ENCODE assay signal across 17 cellular contexts in genomic region chr7:46680147-46680546, GRCh38.
DNase-seq lines count a peak whose midpoint lies in the region; ATAC-seq, FAIRE-seq and TF ChIP-seq lines count a peak whose summit lies in the region.
"Had no signal": no experiment of that assay in that cellular context is flagged by ENCODE, and none has a peak within 500 bp of the region (broad histone marks: within the 10 kb centered on the region; RNA-seq: fewer than 3 reads in every experiment).

No MANE protein-coding gene starts in this region.

- H4K20me1 ChIP-seq in HepG2 (ENCODE audit: insufficient read depth, low read length): no peaks in the 10 kb centered on the region
- H4K20me1 ChIP-seq in Karpas-422 (ENCODE audit: insufficient read depth, low read depth, low read length): no peaks in the 10 kb centered on the region

- POLR2A ChIA-PET in HepG2 (lab: Yijun Ruan, JAX): no interaction called here

- no peaks in the 10 kb centered on the region for H3K9me2 ChIP-seq in Karpas-422 (replicated peaks; ENCODE audit: insufficient read depth, low read length)

- H3K36me3 ChIP-seq in right lobe of liver (no peaks in the 10 kb centered on the region), HepG2 (replicated peaks in 1 of 2; ENCODE audit: control insufficient read depth in 1 of 2, insufficient read depth in 2 of 2, low read length in 2 of 2) (no peaks in the 10 kb centered on the region), bronchial epithelial cell (ENCODE audit: control insufficient read depth, insufficient read depth, low read length) (no peaks in the 10 kb centered on the region), Karpas-422 (ENCODE audit: insufficient read depth, low read length) (no peaks in the 10 kb centered on the region)

- TF ChIP-seq CTCF in right lobe of liver (IDR thresholded peaks at IDR 0.05) (no peak), HepG2 (CRISPR knock-in tag; IDR thresholded peaks at IDR 0.05) (no peak), bronchial epithelial cell (IDR thresholded peaks at IDR 0.05; ENCODE audit: insufficient read depth, low read length, severe bottlenecking) (no peak)

- 61% methylated on average over 7 of the region's 7 CpGs for WGBS in right lobe of liver (ENCODE audit: insufficient coverage, low coverage, low lambda C conversion rate, missing lambda C conversion rate)
- 51% methylated on average over 7 of the region's 7 CpGs for WGBS in HepG2 (ENCODE audit: low lambda C conversion rate)

- no peak for TF ChIP-seq RAD21 in HepG2 (CRISPR knock-in tag; IDR thresholded peaks at IDR 0.05)

- ATAC-seq in right lobe of liver: peak; percentile 55 to 87 (median 70)
- no peak for ATAC-seq in HepG2
- ATAC-seq in HG03439 (IDR thresholded peaks at IDR 0.05; ENCODE audit: unreplicated experiment): peak; percentile 73
- ATAC-seq: activated CD4-positive, CD25-positive, alpha-beta regulatory T cell treated with anti-CD3 and anti-CD28 coated beads, Interleukin-2, amount 50 U/mL, for 24 hours; mucosa of descending colon; T-cell had no signal

- TF ChIP-seq POLR2A in right lobe of liver (IDR thresholded peaks at IDR 0.05) (no peak), HepG2 (IDR thresholded peaks at IDR 0.05; ENCODE audit: insufficient read depth in 1 of 2, low read depth in 2 of 2, low read length in 2 of 2) (no peak)

- H3K79me2 ChIP-seq in HepG2 (ENCODE audit: insufficient read depth, low read length) (no peaks in the 10 kb centered on the region), Karpas-422 (ENCODE audit: low read length) (no peaks in the 10 kb centered on the region)

- H3K9ac ChIP-seq in HepG2 (ENCODE audit: insufficient read depth, low read depth, low read length) (no peak overlapping the region), Karpas-422 (ENCODE audit: low read length) (no peak overlapping the region)

- no peak overlapping the region for H3K4me3 ChIP-seq in right lobe of liver
- no peak overlapping the region for H3K4me3 ChIP-seq in HepG2 (replicated peaks in 1 of 3; ENCODE audit: insufficient read depth in 1 of 3, low read depth in 2 of 3, low read length in 3 of 3)
- H3K4me3 ChIP-seq in bronchial epithelial cell (ENCODE audit: low read depth, low read length): no peak overlapping the region
- H3K4me3 ChIP-seq in Karpas-422 (ENCODE audit: low read length): no peak overlapping the region
- H3K4me3 ChIP-seq: mucosa of descending colon had no signal

- H3K9me3 ChIP-seq in right lobe of liver (no peaks in the 10 kb centered on the region), HepG2 (ENCODE audit: low read length) (no peaks in the 10 kb centered on the region), Karpas-422 (ENCODE audit: low read length) (no peaks in the 10 kb centered on the region)
- H3K9me3 ChIP-seq: Caco-2, mucosa of descending colon had no signal

- CTCF ChIA-PET in HepG2 (lab: Yijun Ruan, JAX; ENCODE audit: low intra/inter-chr PET ratio, low total read pairs): no interaction called here

- H2AFZ ChIP-seq in HepG2 (ENCODE audit: low read length) (no peak overlapping the region), Karpas-422 (ENCODE audit: low read length) (no peak overlapping the region)

- TF ChIP-seq EP300 in HepG2 (IDR thresholded peaks at IDR 0.05; ENCODE audit: low read depth in 2 of 2, low read length in 2 of 2) (no peak), HepG2 (CRISPR knock-in tag; IDR thresholded peaks at IDR 0.05; ENCODE audit: borderline replicate concordance) (no peak)

- DNase-seq in right lobe of liver (peak in 2 of 3 donors; percentile 24 to 57), HepG2 (ENCODE audit: low spot score) (no peak), bronchial epithelial cell (ENCODE audit: low read depth) (peak; percentile 39), Karpas-422 (no peak), Kasumi-1 (lab: John Stamatoyannopoulos, UW) (no peak), superior temporal gyrus (ENCODE audit: extremely low spot score) (no peak), HUDEP-2 (lab: John Stamatoyannopoulos, UW; ENCODE audit: unreplicated experiment in 76 of 76) (no peak)
- DNase-seq: activated CD8-positive, alpha-beta memory T cell treated with anti-CD3 and anti-CD28 coated beads, Interleukin-2, amount 50 U/mL, for 48 hours; activated naive CD8-positive, alpha-beta T cell treated with anti-CD3 and anti-CD28 coated beads, Interleukin-2, amount 10 ng/mL, durations not matched to agents 7 days and 5 days; Caco-2; central memory CD4-positive, alpha-beta T cell; glutamatergic neuron; kidney; mucosa of descending colon; T-cell had no signal

- H3K4me1 ChIP-seq in right lobe of liver (no peaks in the 10 kb centered on the region), HepG2 (ENCODE audit: insufficient read depth, low read length) (no peaks in the 10 kb centered on the region), Karpas-422 (ENCODE audit: low read length) (no peaks in the 10 kb centered on the region)
- H3K4me1 ChIP-seq: Caco-2 had no signal

- intact Hi-C loops in right lobe of liver (cut with DNase I) (no loop called here), HepG2 (cut with micrococcal nuclease; ENCODE audit: unreplicated experiment) (no loop called here)

- BruUV-seq in HepG2 (replicated peaks; lab: Mats Ljungman, UMichigan): no TSS peak

- in situ Hi-C loops in HepG2 (cut with HindIII; ENCODE audit: extremely low pct_ligation_motif_present, low pct_unique_long_range_greater_than_20kb): no loop called here

- no peaks in the 10 kb centered on the region for H3K27me3 ChIP-seq in right lobe of liver
- H3K27me3 ChIP-seq in HepG2 (ENCODE audit: control insufficient read depth in 1 of 2, insufficient read depth in 2 of 2, low read length in 2 of 2): no peaks in the 10 kb centered on the region
- H3K27me3 ChIP-seq in bronchial epithelial cell (ENCODE audit: control insufficient read depth, insufficient read depth, low read length): no peaks in the 10 kb centered on the region
- H3K27me3 ChIP-seq in Karpas-422 (ENCODE audit: low read length): no peaks in the 10 kb centered on the region

- H3K27ac ChIP-seq in right lobe of liver (no peak overlapping the region), HepG2 (ENCODE audit: extremely low read length, insufficient read depth, low read length) (no peak overlapping the region), Karpas-422 (ENCODE audit: low read length) (no peak overlapping the region)

- FAIRE-seq in HepG2 (lab: Jason Lieb, UNC): no peak
- no peak for FAIRE-seq in bronchial epithelial cell (lab: Jason Lieb, UNC)
- FAIRE-seq: kidney had no signal

- H3K4me2 ChIP-seq in HepG2 (ENCODE audit: low read depth, low read length) (no peak overlapping the region), Karpas-422 (ENCODE audit: low read depth, low read length, poor library complexity, severe bottlenecking) (no peak overlapping the region)

TF ChIP-seq in HepG2, 621 proteins besides CTCF, POLR2A, EP300 and RAD21:
- TF ChIP-seq ZNF124 (CRISPR knock-in tag; IDR thresholded peaks at IDR 0.05) (no peak), ZNF225 (CRISPR knock-in tag; IDR thresholded peaks at IDR 0.05) (no peak)
TF ChIP-seq in HepG2: peak in this region for 0.

Comparison
In these comparisons a context has a peak if more than half of its experiments do, and no peak if none do; other contexts are left out.
1. DNase-seq: peak in right lobe of liver (2 of 3) and bronchial epithelial cell (single experiment); none in HepG2 (single experiment), Karpas-422 (single experiment), Kasumi-1 (0 of 2), superior temporal gyrus (single experiment) and HUDEP-2 (0 of 76).